Comparison of ENCODE assay signal across 9 cellular contexts in the genomic region with DNA sequence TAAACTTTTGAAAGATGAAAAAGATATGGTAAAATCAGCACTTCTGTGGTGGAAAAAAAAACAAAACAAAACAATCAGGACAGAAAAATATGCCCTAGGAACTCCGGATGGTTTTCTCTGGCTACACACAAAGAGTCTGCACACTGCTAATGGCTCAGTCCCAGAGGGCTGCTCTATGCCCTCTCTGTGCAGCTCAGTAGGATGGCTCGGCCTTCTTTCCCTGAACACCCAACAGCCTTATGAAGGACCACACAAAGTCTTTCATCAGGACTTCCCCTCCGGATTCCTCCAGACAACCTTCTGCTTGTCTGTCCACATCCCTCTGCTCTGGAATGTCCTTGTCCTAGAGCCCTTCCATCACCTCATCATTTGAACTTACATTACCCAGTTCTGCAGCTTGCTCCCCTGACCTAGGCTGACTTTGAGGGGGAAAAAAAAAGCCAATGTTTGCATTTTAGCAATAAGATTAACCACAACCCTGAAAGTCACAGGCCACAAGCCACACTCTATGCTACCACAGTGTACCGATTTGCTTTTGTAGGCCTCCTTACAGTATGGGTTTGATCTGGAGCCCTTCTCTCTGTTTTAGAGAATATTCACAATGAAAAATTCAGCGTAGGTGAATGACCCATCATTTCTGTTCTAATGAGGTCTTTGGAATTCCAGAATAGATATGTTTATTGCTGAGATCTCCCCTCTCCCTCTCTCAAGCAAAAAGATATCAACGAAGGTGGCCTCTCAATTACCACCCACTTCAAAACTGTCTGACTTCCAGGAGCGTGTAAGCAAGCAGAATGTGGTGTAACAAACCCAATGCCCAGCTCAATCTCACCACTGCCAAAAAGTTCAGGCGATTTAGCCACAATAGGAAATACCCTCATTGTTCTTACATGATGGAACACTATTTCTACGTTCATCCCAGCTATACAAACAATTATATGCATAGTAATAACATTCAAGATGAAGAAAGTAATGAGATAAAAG.
DNase-seq lines count a peak whose midpoint lies in the region; ATAC-seq and FAIRE-seq lines count a peak whose summit lies in the region.
"Had no signal": no experiment of that assay in that cellular context is flagged by ENCODE, and none has a peak within 500 bp of the region (broad histone marks: within the 10 kb centered on the region; RNA-seq: fewer than 3 reads in every experiment).

No MANE protein-coding gene starts in this region.

- FAIRE-seq in RCC 7860 (lab: Jason Lieb, UNC): no peak

- peak; percentile 94 for ATAC-seq in HG02610 (IDR thresholded peaks at IDR 0.05; ENCODE audit: unreplicated experiment)

- DNase-seq in activated T-cell treated with anti-CD3 and anti-CD28 coated beads for 48 hours (ENCODE audit: low read depth): peak; percentile 15
- no peak for DNase-seq in activated T-cell treated with anti-CD3 and anti-CD28 coated beads for 4 hours
- peak; percentile 32 for DNase-seq in MV-4-11 (lab: John Stamatoyannopoulos, UW)
- DNase-seq in stimulated activated CD8-positive, alpha-beta memory T cell treated with anti-CD3 and anti-CD28 coated beads, Interleukin-4, amount 100 ng/mL, for 24 hours (ENCODE audit: low read depth): peak; percentile 3
- no peak for DNase-seq in GF-D8 (lab: John Stamatoyannopoulos, UW)
- DNase-seq in RCC 7860 (ENCODE audit: low spot score): no peak
- DNase-seq in HUDEP-2 (lab: John Stamatoyannopoulos, UW; ENCODE audit: unreplicated experiment in 76 of 76): no peak
- DNase-seq: activated B cell treated with CpG ODN at 0.5 μM for 24 hours had no signal

Comparison
In these comparisons a context has a peak if more than half of its experiments do, and no peak if none do; other contexts are left out.
1. DNase-seq: peak in activated T-cell treated with anti-CD3 and anti-CD28 coated beads for 48 hours (single experiment), MV-4-11 (single experiment) and stimulated activated CD8-positive, alpha-beta memory T cell treated with anti-CD3 and anti-CD28 coated beads, Interleukin-4, amount 100 ng/mL, for 24 hours (single experiment); none in activated T-cell treated with anti-CD3 and anti-CD28 coated beads for 4 hours (single experiment), GF-D8 (single experiment), RCC 7860 (single experiment) and HUDEP-2 (0 of 76).